9 cellular contexts compared by ENCODE assay signal in the genomic region with DNA sequence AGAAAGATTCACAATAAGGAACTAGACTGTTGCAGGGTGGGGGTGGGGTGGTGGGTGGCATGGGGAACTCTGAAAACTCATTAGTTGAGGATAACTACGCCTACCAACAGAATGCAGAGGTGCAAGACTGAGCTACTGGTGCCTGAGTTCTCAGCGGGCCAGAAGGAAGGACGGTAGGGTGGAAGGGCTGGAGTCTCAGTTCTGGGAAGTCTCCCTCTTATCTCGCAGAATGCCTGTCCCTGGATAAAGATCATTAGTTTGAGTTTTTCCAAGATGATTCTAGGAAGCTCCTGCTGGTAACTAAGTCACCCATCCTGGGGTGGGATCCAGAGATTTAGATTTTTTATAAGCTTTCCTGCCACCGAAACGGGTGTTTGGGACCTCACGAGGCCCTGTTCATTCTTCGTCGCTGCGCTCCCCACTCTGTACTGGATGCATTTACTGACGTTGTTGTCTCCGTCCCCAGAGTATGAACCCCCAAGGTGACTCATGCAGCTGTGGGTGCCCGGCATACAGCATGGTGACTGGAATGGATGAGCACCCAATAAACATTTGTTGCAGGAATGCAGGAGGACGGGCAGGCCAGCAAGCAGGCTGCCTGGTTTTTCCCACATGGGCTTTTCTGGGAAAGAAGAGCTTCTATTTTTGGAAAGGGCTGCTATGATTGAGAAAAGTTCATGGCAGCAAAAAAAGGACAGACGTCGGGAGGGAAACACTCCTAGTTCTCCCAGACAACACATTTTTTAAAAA. TPM values are rescaled to one million over a fixed set of nuclear protein-coding genes. Genes with fewer than 3 reads are reported as not detected.
DNase-seq lines count a peak whose midpoint lies in the region; ATAC-seq, FAIRE-seq and TF ChIP-seq lines count a peak whose summit lies in the region.
"Had no signal": no experiment of that assay in that cellular context is flagged by ENCODE, and none has a peak within 500 bp of the region (broad histone marks: within the 10 kb centered on the region; RNA-seq: fewer than 3 reads in every experiment).

No MANE protein-coding gene starts in this region.

- H3K4me2 ChIP-seq in osteoblast (ENCODE audit: insufficient read depth, low read length): peak overlapping the region; percentile 83

- POLR2A ChIA-PET in AG04449 (lab: Yijun Ruan, JAX): no interaction called here

- DNase-seq in AG04449 (ENCODE audit: low read depth, low spot score): peak; percentile 70
- peak; percentile 34 for DNase-seq in NOMO-1 treated with DMSO at 0.1 percent for 48 hours (lab: John Stamatoyannopoulos, UW; ENCODE audit: unreplicated experiment)
- peak; percentile 74 for DNase-seq in fibroblast of mammary gland (ENCODE audit: low read depth)
- peak; percentile 77 for DNase-seq in osteoblast (ENCODE audit: insufficient read length, low spot score, missing footprints)
- DNase-seq in D721Med (ENCODE audit: insufficient read length, low spot score): no peak
- DNase-seq in activated CD8-positive, alpha-beta memory T cell treated with anti-CD3 and anti-CD28 coated beads for 24 hours: no peak
- DNase-seq in SW480 (ENCODE audit: low spot score): no peak

- no peak for TF ChIP-seq CTCF in AG04449 (IDR thresholded peaks at IDR 0.05; ENCODE audit: insufficient read depth, low read length, missing control alignments)
- TF ChIP-seq CTCF in fibroblast of mammary gland (conservative IDR thresholded peaks at IDR 0.05; ENCODE audit: control insufficient read depth, insufficient read depth, low read depth, low read length): no peak
- no peak for TF ChIP-seq CTCF in osteoblast (IDR thresholded peaks at IDR 0.05; ENCODE audit: extremely low read depth, low read depth, low read length)
- no peak for TF ChIP-seq CTCF in D721Med (IDR thresholded peaks at IDR 0.05; ENCODE audit: insufficient read depth, missing control alignments)

- H3K4me3 ChIP-seq in AG04449 (ENCODE audit: low read depth, low read length) (no peak overlapping the region), fibroblast of mammary gland (ENCODE audit: control insufficient read depth, low read depth, low read length) (peak overlapping the region; percentile 22), osteoblast (ENCODE audit: insufficient read depth, low read length) (peak overlapping the region; percentile 60)

- no peaks in the 10 kb centered on the region for H3K9me3 ChIP-seq in osteoblast (ENCODE audit: low read depth, low read length)

- H3K36me3 ChIP-seq in osteoblast (ENCODE audit: insufficient read depth, low read length): no peaks in the 10 kb centered on the region

- no peaks in the 10 kb centered on the region for H3K27me3 ChIP-seq in osteoblast (ENCODE audit: insufficient read depth, low read length)

- no peak for FAIRE-seq in D721Med (lab: Jason Lieb, UNC)
- FAIRE-seq: TTC549 had no signal

- no peak for ATAC-seq in HG03520 (IDR thresholded peaks at IDR 0.05; ENCODE audit: unreplicated experiment)

- H3K79me2 ChIP-seq in osteoblast (ENCODE audit: insufficient read depth, low read length): no peaks in the 10 kb centered on the region

- H3K4me1 ChIP-seq in osteoblast (ENCODE audit: insufficient read depth, low read length): peaks cover 18% of the 10 kb centered on the region

- H4K20me1 ChIP-seq in osteoblast (ENCODE audit: insufficient read depth, low read length): no peaks in the 10 kb centered on the region

- peak overlapping the region; percentile 84 for H2AFZ ChIP-seq in osteoblast (ENCODE audit: low read length)

- CTCF ChIA-PET in AG04449 (lab: Yijun Ruan, JAX): interaction anchor here (0.7 to 2.5 kb wide), 6 partner anchors 12 to 319 kb away, joined by 3 to 14 read pairs (median 4); no protein-coding TSS in a partner anchor

- H3K27ac ChIP-seq in osteoblast (ENCODE audit: low read depth, low read length): peak overlapping the region; percentile 83

RNA-seq across cellular contexts. Expression of gene SOD3, which starts 1.1 kb away (rescaled TPM):
- 2.1 and 4.3 TPM in 2 replicates for total RNA-seq in osteoblast

Comparison
In these comparisons a context has a peak if more than half of its experiments do, and no peak if none do; other contexts are left out.
1. DNase-seq: peak in AG04449 (single experiment), NOMO-1 treated with DMSO at 0.1 percent for 48 hours (single experiment), fibroblast of mammary gland (single experiment) and osteoblast (single experiment); none in D721Med (single experiment), activated CD8-positive, alpha-beta memory T cell treated with anti-CD3 and anti-CD28 coated beads for 24 hours (single experiment) and SW480 (single experiment).